21 cellular contexts compared by ENCODE assay signal in genomic region chr11:68467446-68467845, GRCh38. TPM values are rescaled to one million over a fixed set of nuclear protein-coding genes. Genes with fewer than 3 reads are reported as not detected.
A peak's percentile ranks its signal among the peaks of the same experiment; 100 is the strongest.
DNase-seq lines count a peak whose midpoint lies in the region; ATAC-seq and TF ChIP-seq lines count a peak whose summit lies in the region.
"Had no signal": no experiment of that assay in that cellular context is flagged by ENCODE, and none has a peak within 500 bp of the region (broad histone marks: within the 10 kb centered on the region; RNA-seq: fewer than 3 reads in every experiment).

No MANE protein-coding gene starts in this region.

- H3K4me3 Mint-ChIP-seq in activated T-cell treated with anti-CD3 and anti-CD28 coated beads, Interleukin-2, amount 50 U/mL, for 24 hours = no peak overlapping the region
- H3K4me3 Mint-ChIP-seq in activated T-cell treated with anti-CD3 and anti-CD28 coated beads, Interleukin-2, amount 50 U/mL, for 4 hours = no peak overlapping the region
- peak overlapping the region; percentile 15 to 85 (median 37) for H3K4me3 Mint-ChIP-seq in IgD-negative memory B cell
- H3K4me3 Mint-ChIP-seq in chondrocyte (ENCODE audit: unreplicated experiment) = no peak overlapping the region
- H3K4me3 Mint-ChIP-seq: dendritic cell treated with granulocyte-macrophage colony-stimulating factor and Interleukin-4, amounts not matched to agents 40 ng/mL and 50 ng/mL, for 4 days had no signal

- no peaks in the 10 kb centered on the region for H3K36me3 ChIP-seq in gastrocnemius medialis
- H3K36me3 ChIP-seq: uterus had no signal

- H3K9me3 ChIP-seq in gastrocnemius medialis = no peaks in the 10 kb centered on the region
- H3K9me3 ChIP-seq: neutrophil, uterus had no signal

- no peak for ATAC-seq in activated T-cell treated with anti-CD3 and anti-CD28 coated beads, Interleukin-2, amount 50 U/mL, for 4 hours
- ATAC-seq in gastrocnemius medialis = no peak
- ATAC-seq: HCT116 had no signal

- peaks cover 74% of the 10 kb centered on the region for H3K36me3 Mint-ChIP-seq in activated T-cell treated with anti-CD3 and anti-CD28 coated beads, Interleukin-2, amount 50 U/mL, for 24 hours (ENCODE audit: low read depth)
- H3K36me3 Mint-ChIP-seq in activated T-cell treated with anti-CD3 and anti-CD28 coated beads, Interleukin-2, amount 50 U/mL, for 4 hours (ENCODE audit: insufficient read depth) = peaks cover 25% of the 10 kb centered on the region
- peaks cover 2% of the 10 kb centered on the region for H3K36me3 Mint-ChIP-seq in IgD-negative memory B cell
- H3K36me3 Mint-ChIP-seq in chondrocyte (ENCODE audit: low read depth) = no peaks in the 10 kb centered on the region

- H3K9me3 Mint-ChIP-seq in activated T-cell treated with anti-CD3 and anti-CD28 coated beads, Interleukin-2, amount 50 U/mL, for 24 hours = no peaks in the 10 kb centered on the region
- no peaks in the 10 kb centered on the region for H3K9me3 Mint-ChIP-seq in activated T-cell treated with anti-CD3 and anti-CD28 coated beads, Interleukin-2, amount 50 U/mL, for 4 hours
- no peaks in the 10 kb centered on the region for H3K9me3 Mint-ChIP-seq in IgD-negative memory B cell
- H3K9me3 Mint-ChIP-seq in chondrocyte (ENCODE audit: low read depth) = no peaks in the 10 kb centered on the region
- H3K9me3 Mint-ChIP-seq: dendritic cell treated with granulocyte-macrophage colony-stimulating factor and Interleukin-4, amounts not matched to agents 40 ng/mL and 50 ng/mL, for 4 days had no signal

- no peak for DNase-seq in activated T-cell treated with anti-CD3 and anti-CD28 coated beads, Interleukin-2, amount 50 U/mL, for 24 hours
- no peak for DNase-seq in activated T-cell treated with anti-CD3 and anti-CD28 coated beads, Interleukin-2, amount 50 U/mL, for 4 hours
- DNase-seq in chondrocyte (ENCODE audit: low spot score) = no peak
- DNase-seq in gastrocnemius medialis = no peak
- no peak for DNase-seq in NCI-H2227 (lab: John Stamatoyannopoulos, UW; ENCODE audit: unreplicated experiment)
- no peak for DNase-seq in DMS153 treated with DMSO at 0.1 percent for 48 hours (lab: John Stamatoyannopoulos, UW; ENCODE audit: unreplicated experiment)
- DNase-seq in amygdala (lab: John Stamatoyannopoulos, UW) = no peak
- DNase-seq: ACHN; activated CD4-positive, CD25-positive, alpha-beta regulatory T cell treated with anti-CD3 and anti-CD28 coated beads, Interleukin-2, amount 50 U/mL, for 72 hours; Calu3; GF-D8; head of caudate nucleus; islet precursor cell; MV-4-11; NCI-H2081; stimulated activated naive CD4-positive, alpha-beta T cell treated with Interleukin-2 at 50 U/mL for 16 hours; uterus had no signal

- H3K27me3 ChIP-seq in gastrocnemius medialis = no peaks in the 10 kb centered on the region
- H3K27me3 ChIP-seq: neutrophil, uterus had no signal

- H3K4me1 Mint-ChIP-seq in activated T-cell treated with anti-CD3 and anti-CD28 coated beads, Interleukin-2, amount 50 U/mL, for 24 hours (ENCODE audit: low read depth) = peaks cover 93% of the 10 kb centered on the region
- peaks cover 89% of the 10 kb centered on the region for H3K4me1 Mint-ChIP-seq in activated T-cell treated with anti-CD3 and anti-CD28 coated beads, Interleukin-2, amount 50 U/mL, for 4 hours (ENCODE audit: low read depth)
- H3K4me1 Mint-ChIP-seq in IgD-negative memory B cell (peaks cover 73 to 76% (median 74%) of the 10 kb centered on the region in 3 donors), chondrocyte (ENCODE audit: low read depth) (peaks cover 81% of the 10 kb centered on the region)

- no peak for TF ChIP-seq POLR2A in gastrocnemius medialis (IDR thresholded peaks at IDR 0.05)

- in situ Hi-C loops in gastrocnemius medialis (cut with MboI; ENCODE audit: low sequenced_read_pairs in 4 of 4) = loop anchor here (10.0 to 25.0 kb wide), 3 partner anchors 107 to 127 kb away; no protein-coding TSS in a partner anchor

- TF ChIP-seq CTCF in chondrocyte (IDR thresholded peaks at IDR 0.05) (no peak), gastrocnemius medialis (IDR thresholded peaks at IDR 0.05 in 4 of 5, conservative IDR thresholded peaks at IDR 0.05 in 1 of 5) (no peak)

- no peak overlapping the region for H3K4me3 ChIP-seq in gastrocnemius medialis
- H3K4me3 ChIP-seq: uterus had no signal

- no peaks in the 10 kb centered on the region for H3K27me3 Mint-ChIP-seq in activated T-cell treated with anti-CD3 and anti-CD28 coated beads, Interleukin-2, amount 50 U/mL, for 24 hours
- H3K27me3 Mint-ChIP-seq in activated T-cell treated with anti-CD3 and anti-CD28 coated beads, Interleukin-2, amount 50 U/mL, for 4 hours (ENCODE audit: low read depth) = no peaks in the 10 kb centered on the region
- H3K27me3 Mint-ChIP-seq in IgD-negative memory B cell (no peaks in the 10 kb centered on the region), chondrocyte (ENCODE audit: low read depth) (no peaks in the 10 kb centered on the region)
- H3K27me3 Mint-ChIP-seq: dendritic cell treated with granulocyte-macrophage colony-stimulating factor and Interleukin-4, amounts not matched to agents 40 ng/mL and 50 ng/mL, for 4 days had no signal

- H3K27ac Mint-ChIP-seq in activated T-cell treated with anti-CD3 and anti-CD28 coated beads, Interleukin-2, amount 50 U/mL, for 24 hours = peak overlapping the region; percentile 67
- H3K27ac Mint-ChIP-seq in IgD-negative memory B cell = peak overlapping the region in 1 of 3 donors; percentile 9
- peak overlapping the region; percentile 66 for H3K27ac Mint-ChIP-seq in chondrocyte (ENCODE audit: unreplicated experiment)
- H3K27ac Mint-ChIP-seq: dendritic cell treated with granulocyte-macrophage colony-stimulating factor and Interleukin-4, amounts not matched to agents 40 ng/mL and 50 ng/mL, for 4 days had no signal

- peak overlapping the region; percentile 19 to 56 (median 36) for H3K27ac ChIP-seq in gastrocnemius medialis
- H3K27ac ChIP-seq: neutrophil, uterus had no signal

- intact Hi-C loops in gastrocnemius medialis (cut with DNase I; ENCODE audit: low total_unique reads) = loop anchor here (10.0 kb wide), 1 partner anchor 367 kb away; no protein-coding TSS in a partner anchor

- peaks cover 90 to 99% of the 10 kb centered on the region in 2 donors for H3K4me1 ChIP-seq in gastrocnemius medialis

RNA-seq across cellular contexts. Expression of gene PPP6R3, which starts 6.9 kb away (rescaled TPM):
- 100 to 1,000 TPM; 126 to 129 (median 128) TPM for total RNA-seq in activated T-cell treated with anti-CD3 and anti-CD28 coated beads, Interleukin-2, amount 50 U/mL, for 4 hours
- polyA plus RNA-seq in IgD-negative memory B cell = 41.1 TPM
- total RNA-seq in chondrocyte (73.4 to 76.1 TPM (median 75.1 TPM) in 3 replicates), gastrocnemius medialis (100 to 1,000 TPM in 3 of 4 donors, 10 to 100 TPM in 1; 77.3 to 196 (median 133) TPM)

Comparison
In these comparisons a context has a peak if more than half of its experiments do, and no peak if none do; other contexts are left out.
1. H3K4me3 Mint-ChIP-seq: peak in IgD-negative memory B cell (4 of 4); none in activated T-cell treated with anti-CD3 and anti-CD28 coated beads, Interleukin-2, amount 50 U/mL, for 24 hours (single experiment), activated T-cell treated with anti-CD3 and anti-CD28 coated beads, Interleukin-2, amount 50 U/mL, for 4 hours (single experiment) and chondrocyte (single experiment).